In genomic region chr6:83417880-83418663, GRCh38 we compare ENCODE assay signal across 7 cellular contexts.
DNase-seq lines count a peak whose midpoint lies in the region; ATAC-seq and TF ChIP-seq lines count a peak whose summit lies in the region.

No MANE protein-coding gene starts in this region.

- peak; percentile 25 for DNase-seq in foreskin melanocyte
- no peak for DNase-seq in retinal pigment epithelial cell (ENCODE audit: low read depth)
- no peak for DNase-seq in activated CD4-positive, alpha-beta T cell treated with anti-CD3 and anti-CD28 coated beads, Interleukin-2, amount 50 U/mL, for 4 hours

- no peak overlapping the region for H3K4me3 ChIP-seq in retinal pigment epithelial cell (ENCODE audit: low read length)

- peak; percentile 26; the same call in 1 of the 2 replicates for TF ChIP-seq CTCF in GM12874 (IDR thresholded peaks at IDR 0.05; ENCODE audit: insufficient read depth, low read depth, low read length)
- TF ChIP-seq CTCF in retinal pigment epithelial cell (conservative IDR thresholded peaks at IDR 0.05; ENCODE audit: low read depth, low read length): peak; percentile 66

- peak; percentile 66 for ATAC-seq in HG03432 (IDR thresholded peaks at IDR 0.05; ENCODE audit: unreplicated experiment)
- peak; percentile 93 for ATAC-seq in SK-N-SH treated with all-trans-retinoic acid at 6 μM for 48 hours
- ATAC-seq in HG03196 (IDR thresholded peaks at IDR 0.05; ENCODE audit: unreplicated experiment): no peak

TF ChIP-seq in SK-N-SH treated with all-trans-retinoic acid at 6 μM for 48 hours, 23 proteins besides CTCF, POLR2A, EP300 and RAD21:
- TF ChIP-seq ZNF70 (CRISPR knock-in tag; IDR thresholded peaks at IDR 0.05): no peak
- TF ChIP-seq CSDC2 (CRISPR knock-in tag; IDR thresholded peaks at IDR 0.05): no peak
- no peak for TF ChIP-seq TCF4 (CRISPR knock-in tag; IDR thresholded peaks at IDR 0.05; ENCODE audit: borderline replicate concordance)
- no peak for TF ChIP-seq ZFP30 (CRISPR knock-in tag; IDR thresholded peaks at IDR 0.05)
